8 cellular contexts compared by ENCODE assay signal in genomic region chr19:37227996-37228395, GRCh38. TPM values are rescaled to one million over a fixed set of nuclear protein-coding genes. Genes with fewer than 3 reads are reported as not detected.
A peak's percentile ranks its signal among the peaks of the same experiment; 100 is the strongest.
DNase-seq lines count a peak whose midpoint lies in the region; ATAC-seq, FAIRE-seq and TF ChIP-seq lines count a peak whose summit lies in the region.

No MANE protein-coding gene starts in this region.

- no peaks in the 10 kb centered on the region for H3K79me2 ChIP-seq in astrocyte (ENCODE audit: insufficient read depth, low read length)

- H4K20me1 ChIP-seq in IMR-90 (ENCODE audit: insufficient read depth, low read length): no peaks in the 10 kb centered on the region
- no peaks in the 10 kb centered on the region for H4K20me1 ChIP-seq in astrocyte (ENCODE audit: insufficient read depth, low read length)

- no peak overlapping the region for H3K23ac ChIP-seq in IMR-90 (ENCODE audit: low read depth, low read length)

- in situ Hi-C loops in IMR-90 (cut with MboI; ENCODE audit: low sequenced_read_pairs): no loop called here

- FAIRE-seq in D721Med (lab: Jason Lieb, UNC) (no peak), astrocyte (lab: Jason Lieb, UNC) (no peak)

- H3K9me3 Mint-ChIP-seq in astrocyte (ENCODE audit: unreplicated experiment) (peaks cover 26% of the 10 kb centered on the region), nephron progenitor cell (peaks cover 87% of the 10 kb centered on the region)

- 40% methylated on average over 2 of the region's 12 CpGs; no CpG with 5 or more reads in 1 of the 2 experiments for WGBS in IMR-90 (ENCODE audit: extremely low coverage in 2 of 2, insufficient read length in 1 of 2), 2 experiments

- no peaks in the 10 kb centered on the region for H3K9me1 ChIP-seq in IMR-90 (ENCODE audit: insufficient read depth, low read length)

- peaks cover 61% of the 10 kb centered on the region for H3K36me3 Mint-ChIP-seq in astrocyte (ENCODE audit: low read depth, unreplicated experiment)
- peaks cover 94% of the 10 kb centered on the region for H3K36me3 Mint-ChIP-seq in nephron progenitor cell (ENCODE audit: low read depth)

- TF ChIP-seq CTCF in D721Med (IDR thresholded peaks at IDR 0.05; ENCODE audit: insufficient read depth, missing control alignments) (peak; percentile 59), IMR-90 (conservative IDR thresholded peaks at IDR 0.05; ENCODE audit: low read depth, low read length) (peak; percentile 37), astrocyte (IDR thresholded peaks at IDR 0.05; ENCODE audit: insufficient read depth, low read depth, low read length) (peak; percentile 37), nephron progenitor cell (IDR thresholded peaks at IDR 0.05) (peak; percentile 42)

- no peak overlapping the region for H4K8ac ChIP-seq in IMR-90 (ENCODE audit: low read depth in 2 of 2, low read length in 2 of 2)

- H3K36me3 ChIP-seq in IMR-90 (ENCODE audit: control insufficient read depth, insufficient read depth, low read length) (peaks cover 45% of the 10 kb centered on the region), astrocyte (ENCODE audit: insufficient read depth, low read length) (peaks cover 11% of the 10 kb centered on the region)

- H3K27ac Mint-ChIP-seq in astrocyte (ENCODE audit: unreplicated experiment): no peak overlapping the region
- no peak overlapping the region for H3K27ac Mint-ChIP-seq in nephron progenitor cell

- peaks cover 0 to 2% of the 10 kb centered on the region in 2 experiments; a peak in 1 of 4 replicates for H3K79me1 ChIP-seq in IMR-90 (ENCODE audit: low read depth in 1 of 2, low read length in 2 of 2)

- H2BK20ac ChIP-seq in IMR-90 (ENCODE audit: low read depth, low read length): no peak overlapping the region

- intact Hi-C loops in IMR-90 (cut with micrococcal nuclease): no loop called here

- H3K18ac ChIP-seq in IMR-90 (ENCODE audit: low read depth, low read length): no peak overlapping the region

- H3K4me2 ChIP-seq in IMR-90 (ENCODE audit: low read depth, low read length): no peak overlapping the region
- no peak overlapping the region for H3K4me2 ChIP-seq in astrocyte (ENCODE audit: low read length)

- no peak for ATAC-seq in IMR-90 (ENCODE audit: low read depth)
- ATAC-seq in GM21423 (IDR thresholded peaks at IDR 0.05; ENCODE audit: unreplicated experiment): no peak
- ATAC-seq in HG03175 (IDR thresholded peaks at IDR 0.05; ENCODE audit: unreplicated experiment): no peak

- H4K5ac ChIP-seq in IMR-90 (ENCODE audit: low read depth, low read length): no peak overlapping the region

- no peak overlapping the region for H3K56ac ChIP-seq in IMR-90 (ENCODE audit: extremely low read depth, insufficient read depth, low read length)

- H3K9ac ChIP-seq in IMR-90 (ENCODE audit: low read depth, low read length) (no peak overlapping the region), astrocyte (ENCODE audit: low read length) (no peak overlapping the region)

- BruUV-seq in IMR-90 (replicated peaks; lab: Mats Ljungman, UMichigan): no TSS peak

- dilution Hi-C loops in IMR-90 (cut with HindIII; ENCODE audit: low sequenced_read_pairs, unreplicated experiment): no loop called here

- no peak overlapping the region for H2BK5ac ChIP-seq in IMR-90 (ENCODE audit: low read depth, low read length, poor library complexity, severe bottlenecking)

- H3K4me1 Mint-ChIP-seq in astrocyte (ENCODE audit: low read depth, unreplicated experiment) (no peaks in the 10 kb centered on the region), nephron progenitor cell (no peaks in the 10 kb centered on the region)

- no peak overlapping the region for H2BK120ac ChIP-seq in IMR-90 (ENCODE audit: low read depth, low read length)

- H3K27me3 ChIP-seq in IMR-90 (ENCODE audit: control insufficient read depth, insufficient read depth, low read length) (no peaks in the 10 kb centered on the region), astrocyte (ENCODE audit: insufficient read depth, low read length) (no peaks in the 10 kb centered on the region)

- H3K9me3 ChIP-seq in IMR-90 (ENCODE audit: control insufficient read depth, insufficient read depth, low read length) (peaks cover 24% of the 10 kb centered on the region), astrocyte (ENCODE audit: insufficient read depth, low read depth, low read length) (peaks cover 7% of the 10 kb centered on the region)

- CTCF ChIA-PET in IMR-90 (lab: Yijun Ruan, JAX): no interaction called here

- no peak overlapping the region for H3K4ac ChIP-seq in IMR-90 (ENCODE audit: low read depth, low read length)

- H3K27me3 Mint-ChIP-seq in astrocyte (ENCODE audit: low read depth, unreplicated experiment) (no peaks in the 10 kb centered on the region), nephron progenitor cell (ENCODE audit: low read depth, poor library complexity) (peaks cover 2% of the 10 kb centered on the region)

- H2AK5ac ChIP-seq in IMR-90 (ENCODE audit: low read depth, low read length): no peak overlapping the region

- peak; percentile 40 for TF ChIP-seq RAD21 in IMR-90 (IDR thresholded peaks at IDR 0.05; ENCODE audit: low read length)

- H3K27ac ChIP-seq in IMR-90 (ENCODE audit: insufficient read depth, low read length) (no peak overlapping the region), astrocyte (ENCODE audit: low read depth, low read length) (no peak overlapping the region)

- TF ChIP-seq POLR2A in IMR-90 (IDR thresholded peaks at IDR 0.05; ENCODE audit: low read depth, low read length): no peak

- no peaks in the 10 kb centered on the region for H3K4me1 ChIP-seq in IMR-90 (ENCODE audit: control insufficient read depth, insufficient read depth, low read length)
- no peaks in the 10 kb centered on the region for H3K4me1 ChIP-seq in astrocyte (ENCODE audit: insufficient read depth, low read length)

- H2AFZ ChIP-seq in IMR-90 (replicated peaks; ENCODE audit: low read length, poor library complexity): no peak overlapping the region
- no peak overlapping the region for H2AFZ ChIP-seq in astrocyte (ENCODE audit: low read depth, low read length)

- H2AK9ac ChIP-seq in IMR-90 (replicated peaks; ENCODE audit: low read depth, low read length, poor library complexity): no peak overlapping the region

- no peak overlapping the region for H2BK15ac ChIP-seq in IMR-90 (ENCODE audit: low read depth, low read length)

- POLR2A ChIA-PET in IMR-90 (lab: Charles Lee; ENCODE audit: unreplicated experiment): no interaction called here

- H3K4me3 ChIP-seq in IMR-90 (ENCODE audit: insufficient read depth, low read depth, low read length) (no peak overlapping the region), astrocyte (ENCODE audit: insufficient read depth, low read depth, low read length) (no peak overlapping the region)

- no peak overlapping the region for H3K14ac ChIP-seq in IMR-90 (replicated peaks; ENCODE audit: low read depth, low read length)

- DNase-seq in D721Med (ENCODE audit: insufficient read length, low spot score) (no peak), IMR-90 (no peak), astrocyte (ENCODE audit: low read depth) (no peak), nephron progenitor cell (peak; percentile 19), midbrain (lab: John Stamatoyannopoulos, UW) (no peak), 8988T (no peak)

- H3K4me3 Mint-ChIP-seq in astrocyte (ENCODE audit: unreplicated experiment): no peak overlapping the region
- no peak overlapping the region for H3K4me3 Mint-ChIP-seq in nephron progenitor cell

- H4K91ac ChIP-seq in IMR-90 (ENCODE audit: insufficient read depth, low read depth, low read length): no peak overlapping the region

TF ChIP-seq in IMR-90, 13 proteins besides CTCF, POLR2A, EP300 and RAD21 (continues in another document):
- TF ChIP-seq NFE2L2 (IDR thresholded peaks at IDR 0.05; ENCODE audit: low read depth, low read length): no peak
- TF ChIP-seq FOS (IDR thresholded peaks at IDR 0.05; ENCODE audit: low read depth, low read length): no peak
- no peak for TF ChIP-seq ELK1 (IDR thresholded peaks at IDR 0.05; ENCODE audit: borderline replicate concordance, low read depth, low read length)
- no peak for TF ChIP-seq CEBPB (IDR thresholded peaks at IDR 0.05; ENCODE audit: low read depth, low read length)
- no peak for TF ChIP-seq RFX5 (IDR thresholded peaks at IDR 0.05; ENCODE audit: low read depth, low read length)
- no peak for TF ChIP-seq USF2 (IDR thresholded peaks at IDR 0.05; ENCODE audit: low read depth, low read length)
- no peak for TF ChIP-seq MXI1 (IDR thresholded peaks at IDR 0.05; ENCODE audit: borderline replicate concordance, low read depth, low read length)
- TF ChIP-seq MAZ (IDR thresholded peaks at IDR 0.05; ENCODE audit: borderline replicate concordance, low read depth, low read length): no peak
- TF ChIP-seq CHD1 (IDR thresholded peaks at IDR 0.05; ENCODE audit: low read depth, low read length): no peak
- no peak for TF ChIP-seq BHLHE40 (IDR thresholded peaks at IDR 0.05; ENCODE audit: low read depth, low read length)

RNA-seq across cellular contexts. Expression of gene ZNF383, which starts 10.0 kb away (rescaled TPM):
- total RNA-seq in IMR-90 (2012; rRNA removed) (3.6 and 4.5 TPM in 2 replicates), astrocyte (7.0 and 7.4 TPM in 2 replicates)
- polyA plus RNA-seq in IMR-90 (2012; rRNA removed): 1.6 and 2.4 TPM in 2 replicates
- 0.48 and 0.92 TPM in 2 replicates for polyA plus RNA-seq in IMR-90 (2012; cell fraction: cytosol; rRNA removed)
- polyA plus RNA-seq in IMR-90 (2012; cell fraction: nucleus; rRNA removed; ENCODE audit: low replicate concordance): 2.1 and 8.1 TPM in 2 replicates

RNA-seq across cellular contexts. Expression of gene ZNF585B, which starts 17.7 kb away (rescaled TPM):
- total RNA-seq in IMR-90 (2012; rRNA removed) (10.0 and 10.6 TPM in 2 replicates), astrocyte (10.6 and 12.9 TPM in 2 replicates)
- 6.0 and 6.5 TPM in 2 replicates for polyA plus RNA-seq in IMR-90 (2012; rRNA removed)
- 2.8 and 3.4 TPM in 2 replicates for polyA plus RNA-seq in IMR-90 (2012; cell fraction: cytosol; rRNA removed)
- polyA plus RNA-seq in IMR-90 (2012; cell fraction: nucleus; rRNA removed; ENCODE audit: low replicate concordance): 5.5 and 15.8 TPM in 2 replicates

RNA-seq across cellular contexts. Expression of gene ZNF585A, which starts 55.5 kb away (rescaled TPM):
- 7.2 and 9.5 TPM in 2 replicates for total RNA-seq in IMR-90 (2012; rRNA removed)
- 5.8 and 6.2 TPM in 2 replicates for polyA plus RNA-seq in IMR-90 (2012; rRNA removed)
- 2.9 and 6.5 TPM in 2 replicates for polyA plus RNA-seq in IMR-90 (2012; cell fraction: cytosol; rRNA removed)
- 1.3 and 6.0 TPM in 2 replicates for polyA plus RNA-seq in IMR-90 (2012; cell fraction: nucleus; rRNA removed; ENCODE audit: low replicate concordance)
- total RNA-seq in astrocyte: 4.2 and 5.9 TPM in 2 replicates
